37 cellular contexts compared by ENCODE assay signal in the genomic region with DNA sequence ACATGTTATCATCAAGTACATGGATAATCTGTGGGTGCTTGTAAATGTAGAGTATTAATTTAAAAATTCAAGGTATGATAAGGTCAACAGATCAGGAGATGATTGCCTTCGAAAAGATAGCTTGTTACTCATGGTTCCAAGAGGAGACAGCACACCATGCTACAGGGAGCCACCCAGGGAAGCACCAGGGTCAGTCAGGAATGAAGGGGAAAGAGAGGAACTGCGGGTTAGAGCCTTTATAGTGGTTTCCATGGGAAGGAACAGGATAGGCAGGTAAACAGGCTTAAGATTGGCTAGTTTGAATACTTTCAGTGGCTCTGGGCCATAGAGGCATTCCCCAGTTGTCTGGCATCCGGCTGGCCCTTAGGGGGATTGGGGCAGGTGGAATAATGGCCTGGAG.
"Had no signal": no experiment of that assay in that cellular context is flagged by ENCODE, and none has a peak within 500 bp of the region (broad histone marks: within the 10 kb centered on the region; RNA-seq: fewer than 3 reads in every experiment).

No MANE protein-coding gene starts in this region.

- DNase-seq: activated effector memory CD4-positive, alpha-beta T cell treated with anti-CD3 and anti-CD28 coated beads, Interleukin-2, amount 50 U/mL, for 16 hours; activated effector memory CD4-positive, alpha-beta T cell treated with Interleukin-2 at 50 U/mL for 16 hours; activated gamma-delta T cell; activated gamma-delta T cell treated with Interleukin-2 at 50 U/mL for 16 hours; activated naive CD4-positive, alpha-beta T cell; activated naive CD4-positive, alpha-beta T cell treated with anti-CD3 and anti-CD28 coated beads for 36 hours; activated naive CD4-positive, alpha-beta T cell treated with anti-CD3 and anti-CD28 coated beads, Interleukin-2, amount 10 ng/mL, durations not matched to agents 7 days and 5 days; activated naive CD4-positive, alpha-beta T cell treated with anti-CD3 and anti-CD28 coated beads, Interleukin-2, amount 50 U/mL, for 16 hours; activated naive CD4-positive, alpha-beta T cell treated with Interleukin-2 at 50 U/mL for 16 hours; activated naive CD8-positive, alpha-beta T cell treated with anti-CD3 and anti-CD28 coated beads for 36 hours; activated naive CD8-positive, alpha-beta T cell treated with anti-CD3 and anti-CD28 coated beads, Interleukin-2, amount 10 ng/mL, durations not matched to agents 7 days and 5 days; activated naive CD8-positive, alpha-beta T cell treated with anti-CD3 and anti-CD28 coated beads, Interleukin-2, amount 50 U/mL, for 24 hours; activated T-cell treated with anti-CD3 and anti-CD28 coated beads, Interleukin-2, amount 50 U/mL, for 24 hours; activated T-cell treated with anti-CD3 and anti-CD28 coated beads, Interleukin-2, amount 50 U/mL, for 4 hours; activated T-cell treated with anti-CD3 and anti-CD28 coated beads, Interleukin-2, amount 50 U/mL, for 48 hours; activated T-cell treated with anti-CD3 and anti-CD28 coated beads, Interleukin-2, amount 50 U/mL, for 72 hours; adrenal gland; amniotic stem cell; amygdala; anterior cingulate cortex; aorta; body of pancreas; brain microvascular endothelial cell; caudate nucleus; central memory CD4-positive, alpha-beta T cell; cerebellar nuclear complex had no signal

- H3K4me3 ChIP-seq: adrenal gland, ascending aorta, body of pancreas, breast epithelium, cardiac muscle cell had no signal

- H3K27me3 ChIP-seq: adrenal gland, ascending aorta, body of pancreas, brain microvascular endothelial cell, breast epithelium, cardiac muscle cell had no signal

- H3K36me3 Mint-ChIP-seq: activated naive CD4-positive, alpha-beta T cell treated with anti-CD3 and anti-CD28 coated beads, Interleukin-2, amount 10 ng/mL, durations not matched to agents 7 days and 5 days; activated naive CD4-positive, alpha-beta T cell treated with anti-CD3 and anti-CD28 coated beads, Interleukin-2, amount 50 U/mL, for 24 hours; activated naive CD4-positive, alpha-beta T cell treated with anti-CD3 and anti-CD28 coated beads, Interleukin-2, amount 50 U/mL, for 72 hours; activated naive CD8-positive, alpha-beta T cell; activated naive CD8-positive, alpha-beta T cell treated with anti-CD3 and anti-CD28 coated beads for 36 hours; activated naive CD8-positive, alpha-beta T cell treated with anti-CD3 and anti-CD28 coated beads, Interleukin-2, amount 10 ng/mL, durations not matched to agents 7 days and 5 days; brain had no signal

- H3K9me3 ChIP-seq: adrenal gland, ascending aorta, body of pancreas, breast epithelium had no signal

- H3K4me3 Mint-ChIP-seq: activated naive CD4-positive, alpha-beta T cell treated with anti-CD3 and anti-CD28 coated beads for 36 hours; activated naive CD4-positive, alpha-beta T cell treated with anti-CD3 and anti-CD28 coated beads, Interleukin-2, amount 10 ng/mL, durations not matched to agents 7 days and 5 days; activated naive CD4-positive, alpha-beta T cell treated with anti-CD3 and anti-CD28 coated beads, Interleukin-2, amount 50 U/mL, for 24 hours; activated naive CD8-positive, alpha-beta T cell; activated naive CD8-positive, alpha-beta T cell treated with anti-CD3 and anti-CD28 coated beads for 36 hours; activated naive CD8-positive, alpha-beta T cell treated with anti-CD3 and anti-CD28 coated beads, Interleukin-2, amount 10 ng/mL, durations not matched to agents 7 days and 5 days; activated naive CD8-positive, alpha-beta T cell treated with anti-CD3 and anti-CD28 coated beads, Interleukin-2, amount 50 U/mL, for 24 hours; activated T-cell treated with anti-CD3 and anti-CD28 coated beads, Interleukin-2, amount 50 U/mL, for 24 hours; activated T-cell treated with anti-CD3 and anti-CD28 coated beads, Interleukin-2, amount 50 U/mL, for 4 hours; activated T-cell treated with anti-CD3 and anti-CD28 coated beads, Interleukin-2, amount 50 U/mL, for 72 hours; activated T-helper 1 cell treated with anti-CD3 and anti-CD28 coated beads, Interleukin-12 subunit alpha, Interleukin-12 subunit beta, Interleukin-2, Interleukin-4 antibody, amounts not matched to agents 30 ng/mL and 10 ng/mL and 1 ng/mL, durations not matched to agents 14 hours and 24 hours and 36 hours; activated T-helper 17 cell treated with anti-CD3 and anti-CD28 coated beads, Interleukin-2, amount 50 U/mL, for 72 hours; brain; central memory CD8-positive, alpha-beta T cell had no signal

- H3K27ac ChIP-seq: adrenal gland, ascending aorta, body of pancreas, brain microvascular endothelial cell, breast epithelium, cardiac muscle cell had no signal

- H3K27me3 Mint-ChIP-seq: activated naive CD4-positive, alpha-beta T cell treated with anti-CD3 and anti-CD28 coated beads, Interleukin-2, amount 10 ng/mL, durations not matched to agents 7 days and 5 days; activated naive CD8-positive, alpha-beta T cell treated with anti-CD3 and anti-CD28 coated beads, Interleukin-2, amount 50 U/mL, for 24 hours; activated T-cell treated with anti-CD3 and anti-CD28 coated beads, Interleukin-2, amount 50 U/mL, for 24 hours; central memory CD8-positive, alpha-beta T cell had no signal

- H3K27ac Mint-ChIP-seq: activated naive CD4-positive, alpha-beta T cell treated with anti-CD3 and anti-CD28 coated beads for 36 hours; activated naive CD4-positive, alpha-beta T cell treated with anti-CD3 and anti-CD28 coated beads, Interleukin-2, amount 10 ng/mL, durations not matched to agents 7 days and 5 days; activated naive CD4-positive, alpha-beta T cell treated with anti-CD3 and anti-CD28 coated beads, Interleukin-2, amount 50 U/mL, for 24 hours; activated naive CD4-positive, alpha-beta T cell treated with anti-CD3 and anti-CD28 coated beads, Interleukin-2, amount 50 U/mL, for 72 hours; activated naive CD8-positive, alpha-beta T cell; activated naive CD8-positive, alpha-beta T cell treated with anti-CD3 and anti-CD28 coated beads for 36 hours; activated naive CD8-positive, alpha-beta T cell treated with anti-CD3 and anti-CD28 coated beads, Interleukin-2, amount 10 ng/mL, durations not matched to agents 7 days and 5 days; activated naive CD8-positive, alpha-beta T cell treated with anti-CD3 and anti-CD28 coated beads, Interleukin-2, amount 50 U/mL, for 24 hours; activated T-cell treated with anti-CD3 and anti-CD28 coated beads, Interleukin-2, amount 50 U/mL, for 24 hours; activated T-cell treated with anti-CD3 and anti-CD28 coated beads, Interleukin-2, amount 50 U/mL, for 72 hours; activated T-helper 1 cell treated with anti-CD3 and anti-CD28 coated beads, Interleukin-12 subunit alpha, Interleukin-12 subunit beta, Interleukin-2, Interleukin-4 antibody, amounts not matched to agents 30 ng/mL and 10 ng/mL and 1 ng/mL, durations not matched to agents 14 hours and 24 hours and 36 hours; activated T-helper 17 cell treated with anti-CD3 and anti-CD28 coated beads, Interleukin-2, amount 50 U/mL, for 72 hours; activated T-helper 2 cell treated with anti-CD3 and anti-CD28 coated beads, Interferon-gamma antibody, Interleukin-2, Interleukin-4, amounts not matched to agents 10 μg/mL and 5 μg/mL and 100 μg/mL, durations not matched to agents 14 hours and 24 hours and 36 hours; brain had no signal

- H3K36me3 ChIP-seq: adrenal gland, ascending aorta, brain microvascular endothelial cell, breast epithelium, cardiac muscle cell had no signal

- H3K4me1 ChIP-seq: adrenal gland, ascending aorta, body of pancreas, breast epithelium had no signal

- H3K4me1 Mint-ChIP-seq: activated naive CD4-positive, alpha-beta T cell treated with anti-CD3 and anti-CD28 coated beads, Interleukin-2, amount 10 ng/mL, durations not matched to agents 7 days and 5 days; activated naive CD4-positive, alpha-beta T cell treated with anti-CD3 and anti-CD28 coated beads, Interleukin-2, amount 50 U/mL, for 24 hours; activated naive CD8-positive, alpha-beta T cell treated with anti-CD3 and anti-CD28 coated beads for 36 hours; activated naive CD8-positive, alpha-beta T cell treated with anti-CD3 and anti-CD28 coated beads, Interleukin-2, amount 10 ng/mL, durations not matched to agents 7 days and 5 days; activated naive CD8-positive, alpha-beta T cell treated with anti-CD3 and anti-CD28 coated beads, Interleukin-2, amount 50 U/mL, for 24 hours; activated T-helper 17 cell treated with anti-CD3 and anti-CD28 coated beads, Interleukin-2, amount 50 U/mL, for 72 hours; brain; central memory CD8-positive, alpha-beta T cell had no signal

- H3K9me3 Mint-ChIP-seq: activated naive CD4-positive, alpha-beta T cell treated with anti-CD3 and anti-CD28 coated beads for 36 hours; activated naive CD4-positive, alpha-beta T cell treated with anti-CD3 and anti-CD28 coated beads, Interleukin-2, amount 10 ng/mL, durations not matched to agents 7 days and 5 days; activated naive CD8-positive, alpha-beta T cell treated with anti-CD3 and anti-CD28 coated beads, Interleukin-2, amount 50 U/mL, for 24 hours; activated T-cell treated with anti-CD3 and anti-CD28 coated beads, Interleukin-2, amount 50 U/mL, for 24 hours; activated T-cell treated with anti-CD3 and anti-CD28 coated beads, Interleukin-2, amount 50 U/mL, for 4 hours; activated T-helper 2 cell treated with anti-CD3 and anti-CD28 coated beads, Interferon-gamma antibody, Interleukin-2, Interleukin-4, amounts not matched to agents 10 μg/mL and 5 μg/mL and 100 μg/mL, durations not matched to agents 14 hours and 24 hours and 36 hours; brain had no signal

- ATAC-seq: activated naive CD4-positive, alpha-beta T cell treated with anti-CD3 and anti-CD28 coated beads, Interleukin-2, amount 50 U/mL, for 72 hours; activated naive CD8-positive, alpha-beta T cell treated with anti-CD3 and anti-CD28 coated beads, Interleukin-2, amount 50 U/mL, for 24 hours; activated T-cell treated with anti-CD3 and anti-CD28 coated beads, Interleukin-2, amount 50 U/mL, for 4 hours; activated T-cell treated with anti-CD3 and anti-CD28 coated beads, Interleukin-2, amount 50 U/mL, for 72 hours; activated T-helper 17 cell treated with anti-CD3 and anti-CD28 coated beads, Interleukin-2, amount 50 U/mL, for 72 hours; body of pancreas had no signal
